8 cellular contexts compared by ENCODE assay signal in genomic region chr17:8994319-8994718, GRCh38. TPM values are rescaled to one million over a fixed set of nuclear protein-coding genes. Genes with fewer than 3 reads are reported as not detected.
A peak's percentile ranks its signal among the peaks of the same experiment; 100 is the strongest.
DNase-seq lines count a peak whose midpoint lies in the region; ATAC-seq and TF ChIP-seq lines count a peak whose summit lies in the region.

No MANE protein-coding gene starts in this region.

- H3K9me3 ChIP-seq in prostate gland, result no peaks in the 10 kb centered on the region

- TF ChIP-seq POLR2A in prostate gland (IDR thresholded peaks at IDR 0.05), result no peak

- H3K4me3 ChIP-seq in foreskin fibroblast (ENCODE audit: low read depth in 1 of 2, low read length in 2 of 2), result no peak overlapping the region
- no peak overlapping the region for H3K4me3 ChIP-seq in prostate gland

- H3K27ac ChIP-seq in prostate gland, result no peak overlapping the region

- DNase-seq in activated gamma-delta T cell treated with Interleukin-2 at 50 U/mL for 16 hours (peak; percentile 63), activated gamma-delta T cell (lab: John Stamatoyannopoulos, UW) (no peak), OCI-M1 (lab: John Stamatoyannopoulos, UW) (peak; percentile 83), foreskin fibroblast (peak; percentile 15 to 60), prostate gland (ENCODE audit: low spot score) (no peak), NCI-H2107 (lab: John Stamatoyannopoulos, UW) (no peak)
- peak; percentile 86 to 87 for DNase-seq in activated T-cell treated with anti-CD3 and anti-CD28 coated beads, Interleukin-2, amount 50 U/mL, for 48 hours

- H3K27me3 ChIP-seq in prostate gland (replicated peaks; ENCODE audit: insufficient read depth), result no peaks in the 10 kb centered on the region

- ATAC-seq in GM19455 (IDR thresholded peaks at IDR 0.05; ENCODE audit: unreplicated experiment), result no peak

- 71% methylated on average over 7 of the region's 7 CpGs for WGBS in prostate gland

- no peaks in the 10 kb centered on the region for H3K36me3 ChIP-seq in prostate gland

- H3K4me1 ChIP-seq in prostate gland (replicated peaks), result no peaks in the 10 kb centered on the region

- intact Hi-C loops in prostate gland (cut with DNase I), result loop anchor here (5.0 to 10.0 kb wide), 2 partner anchors 410 to 528 kb away; no protein-coding TSS in a partner anchor

- peak; percentile 93 for TF ChIP-seq CTCF in foreskin fibroblast (IDR thresholded peaks at IDR 0.05; ENCODE audit: low read depth, low read length)
- TF ChIP-seq CTCF in prostate gland (IDR thresholded peaks at IDR 0.05), result peak in 3 of 4 experiments; percentile 34 to 65 (median 42)

RNA-seq across cellular contexts. Expression of gene NTN1, which starts 27.0 kb away (rescaled TPM):
- 10 to 100 TPM in 1 of 2 donors, 1 to 10 TPM in 1; 9.2 to 11.4 TPM for total RNA-seq in prostate gland

RNA-seq across cellular contexts. Expression of gene PIK3R5, which starts 28.8 kb away (rescaled TPM):
- 10 to 100 TPM in 1 of 2 donors, 1 to 10 TPM in 1; 3.2 to 10.4 TPM for total RNA-seq in prostate gland

Comparison
In these comparisons a context has a peak if more than half of its experiments do, and no peak if none do; other contexts are left out.
1. DNase-seq: peak in activated gamma-delta T cell treated with Interleukin-2 at 50 U/mL for 16 hours (single experiment), OCI-M1 (single experiment), activated T-cell treated with anti-CD3 and anti-CD28 coated beads, Interleukin-2, amount 50 U/mL, for 48 hours (2 of 2) and foreskin fibroblast (2 of 2); none in activated gamma-delta T cell (single experiment), prostate gland (single experiment) and NCI-H2107 (single experiment).